9 cellular contexts compared by ENCODE assay signal in the genomic region with DNA sequence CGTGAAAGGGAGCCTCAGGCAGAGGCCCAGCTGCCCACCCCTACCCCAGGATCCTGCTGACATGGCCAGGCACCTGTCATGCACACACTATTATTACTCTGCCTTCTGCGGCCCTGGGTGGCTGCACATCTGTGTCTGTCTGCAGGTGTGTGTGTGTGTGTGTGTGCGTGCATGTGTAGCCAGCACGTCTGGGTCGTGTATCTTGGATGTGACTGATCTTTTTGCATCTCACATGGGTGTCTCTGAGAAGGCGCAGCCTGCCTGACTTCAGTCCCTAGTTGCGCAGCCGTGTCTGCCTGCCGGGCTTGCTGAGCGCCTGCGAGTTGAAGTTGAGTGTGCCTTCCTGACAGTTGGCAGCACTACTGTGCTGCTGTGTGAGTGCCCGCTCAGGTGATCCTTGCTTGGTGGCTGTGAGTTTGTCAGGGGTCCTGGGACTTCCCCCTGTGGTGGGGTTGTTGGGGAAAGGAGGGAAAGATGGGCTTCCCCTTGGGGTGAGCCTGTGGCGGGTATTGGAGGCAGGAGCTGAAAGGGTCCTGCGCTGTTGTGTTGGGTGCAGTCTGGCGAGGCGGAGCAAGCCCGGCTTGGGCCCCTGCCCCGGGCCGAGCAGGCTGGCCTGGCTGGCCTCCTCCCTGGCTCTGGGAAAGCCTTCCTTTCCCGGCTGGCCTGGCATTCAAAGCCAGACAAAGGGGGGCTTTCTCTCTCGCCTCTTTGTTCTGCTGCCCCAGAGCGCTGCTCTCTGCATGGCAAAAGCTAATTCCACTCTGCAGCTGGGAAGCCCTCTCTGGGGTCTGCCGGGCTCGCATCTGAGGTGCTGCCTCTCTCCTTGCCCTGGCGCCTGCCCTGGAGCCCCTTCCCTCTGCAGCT. TPM values are rescaled to one million over a fixed set of nuclear protein-coding genes. Genes with fewer than 3 reads are reported as not detected.
DNase-seq lines count a peak whose midpoint lies in the region; ATAC-seq and TF ChIP-seq lines count a peak whose summit lies in the region.
"Had no signal": no experiment of that assay in that cellular context is flagged by ENCODE, and none has a peak within 500 bp of the region (broad histone marks: within the 10 kb centered on the region; RNA-seq: fewer than 3 reads in every experiment).

No MANE protein-coding gene starts in this region.

- H3K9ac ChIP-seq in HUES6 (ENCODE audit: low read length), result peak overlapping the region; percentile 37
- peak overlapping the region; percentile 65; the same call in 1 of the 2 replicates for H3K9ac ChIP-seq in iPS-20b (ENCODE audit: low read depth, low read length)

- DNase-seq in adrenal gland (peak in 3 of 7 donors; percentile 57 to 81 (median 64)), SHP77 treated with DMSO at 0.1 percent for 48 hours (lab: John Stamatoyannopoulos, UW) (no peak), NCI-H2081 treated with DMSO at 0.1 percent for 48 hours (lab: John Stamatoyannopoulos, UW) (no peak)
- peak; percentile 51 for DNase-seq in stimulated activated CD8-positive, alpha-beta memory T cell treated with anti-CD3 and anti-CD28 coated beads, Interleukin-4, amount 100 ng/mL, for 48 hours

- ATAC-seq in HG02571 (IDR thresholded peaks at IDR 0.05; ENCODE audit: unreplicated experiment) (no peak), GM19463 (IDR thresholded peaks at IDR 0.05; ENCODE audit: unreplicated experiment) (no peak)
- ATAC-seq: Panc1 had no signal

- 21 to 41% (median 28%) methylated on average over 4 to 25 of the region's 25 CpGs for WGBS in adrenal gland, 4 donors

- no peaks in the 10 kb centered on the region for H3K9me3 ChIP-seq in HUES6 (ENCODE audit: control insufficient read depth, insufficient read depth, low read depth, low read length)
- no peaks in the 10 kb centered on the region for H3K9me3 ChIP-seq in adrenal gland (replicated peaks in 1 of 3)
- no peaks in the 10 kb centered on the region for H3K9me3 ChIP-seq in iPS-20b (ENCODE audit: insufficient read depth, low read depth, low read length)

- intact Hi-C loops in adrenal gland (cut with DNase I), result no loop called here

- H3K4me3 ChIP-seq in HUES6 (ENCODE audit: low read depth, low read length) (peak overlapping the region; percentile 13; the same call in 1 of the 2 replicates), adrenal gland (peak overlapping the region in 1 of 4 donors; percentile 82), iPS-20b (ENCODE audit: low read length) (peak overlapping the region; percentile 49; the same call in 1 of the 2 replicates)

- no peak overlapping the region; the same call in 1 of the 2 replicates for H3K27ac ChIP-seq in HUES6 (ENCODE audit: low read depth, low read length)
- peak overlapping the region in 4 of 5 donors; percentile 9 to 98 (median 56) for H3K27ac ChIP-seq in adrenal gland
- peak overlapping the region; percentile 82 for H3K27ac ChIP-seq in iPS-20b (ENCODE audit: low read length)

- peaks cover 58% of the 10 kb centered on the region for H3K4me1 ChIP-seq in HUES6 (ENCODE audit: control insufficient read depth, insufficient read depth, low read length)
- H3K4me1 ChIP-seq in adrenal gland (replicated peaks in 1 of 2), result peaks cover 56 to 73% of the 10 kb centered on the region in 2 donors
- H3K4me1 ChIP-seq in iPS-20b (ENCODE audit: insufficient read depth, low read length), result peaks cover 36% of the 10 kb centered on the region

- peak in 1 of 2 donors; percentile 23 for TF ChIP-seq POLR2A in adrenal gland (IDR thresholded peaks at IDR 0.05)

- H3K36me3 ChIP-seq in HUES6 (ENCODE audit: control insufficient read depth, insufficient read depth, low read length), result peaks cover 19% of the 10 kb centered on the region
- peaks cover 0 to 25% of the 10 kb centered on the region in 2 donors for H3K36me3 ChIP-seq in adrenal gland (replicated peaks in 1 of 2)
- no peaks in the 10 kb centered on the region for H3K36me3 ChIP-seq in iPS-20b (ENCODE audit: insufficient read depth, low read depth, low read length)

- TF ChIP-seq CTCF in adrenal gland (IDR thresholded peaks at IDR 0.05), result no peak

- no peaks in the 10 kb centered on the region for H3K27me3 ChIP-seq in HUES6 (ENCODE audit: control insufficient read depth, insufficient read depth, low read length)
- no peaks in the 10 kb centered on the region for H3K27me3 ChIP-seq in adrenal gland
- no peaks in the 10 kb centered on the region; the same call in 1 of the 2 replicates for H3K27me3 ChIP-seq in iPS-20b (ENCODE audit: insufficient read depth, low read length)

RNA-seq across cellular contexts. Expression of gene TRIM8, which starts 4.8 kb away (rescaled TPM):
- 100 to 1,000 TPM in 7 of 8 donors, 10 to 100 TPM in 1; 73.1 to 175 (median 138) TPM for total RNA-seq in adrenal gland
- 10 to 100 TPM; 45.0 to 57.6 (median 53.0) TPM for polyA plus RNA-seq in adrenal gland
